ENCODE assay signal across 18 cellular contexts in genomic region chr21:21102874-21103273, GRCh38.
"Had no signal": no experiment of that assay in that cellular context is flagged by ENCODE, and none has a peak within 500 bp of the region (broad histone marks: within the 10 kb centered on the region; RNA-seq: fewer than 3 reads in every experiment).

No MANE protein-coding gene starts in this region.

- H3K9me3 ChIP-seq: gastrocnemius medialis, testis, tibial nerve, upper lobe of right lung, vagina had no signal

- DNase-seq: effector CD8-positive, alpha-beta T cell; gastrocnemius medialis; glutamatergic neuron; islet precursor cell; mammary epithelial cell; occipital lobe; posterior cingulate gyrus; stimulated activated CD4-positive, alpha-beta T cell treated with anti-CD3 and anti-CD28 coated beads, Interleukin-2, amount 100 ng/mL, for 48 hours; stimulated activated naive CD8-positive, alpha-beta T cell treated with anti-CD3 and anti-CD28 coated beads, Interleukin-15, Interleukin-2, amounts not matched to agents 100 U/mL and 50 U/mL, for 24 hours; testis; upper lobe of right lung had no signal

- H3K27ac Mint-ChIP-seq: natural killer cell treated with Interleukin-12 subunit alpha and Interleukin-12 subunit beta and Interleukin-15 and Interleukin-18, amount 100 ng/mL, for 72 hours had no signal

- H3K4me3 ChIP-seq: coronary artery, gastrocnemius medialis, smooth muscle cell, testis, tibial nerve, upper lobe of right lung, vagina had no signal

- H3K4me3 Mint-ChIP-seq: natural killer cell treated with Interleukin-12 subunit alpha and Interleukin-12 subunit beta and Interleukin-15 and Interleukin-18, amount 100 ng/mL, for 72 hours had no signal

- H3K36me3 ChIP-seq: gastrocnemius medialis, tibial nerve, upper lobe of right lung, vagina had no signal

- H3K36me3 Mint-ChIP-seq: natural killer cell treated with Interleukin-12 subunit alpha and Interleukin-12 subunit beta and Interleukin-15 and Interleukin-18, amount 100 ng/mL, for 72 hours had no signal

- ATAC-seq: esophagus mucosa; gastrocnemius medialis; left lobe of liver; natural killer cell treated with Interleukin-12 subunit alpha and Interleukin-12 subunit beta and Interleukin-15 and Interleukin-18, amount 100 ng/mL, for 72 hours; stimulated activated naive CD8-positive, alpha-beta T cell treated with anti-CD3 and anti-CD28 coated beads, Interleukin-15, Interleukin-2, amounts not matched to agents 100 U/mL and 50 U/mL, for 24 hours; upper lobe of right lung had no signal

- H3K4me1 ChIP-seq: gastrocnemius medialis, testis, upper lobe of right lung, vagina had no signal

- H3K27ac ChIP-seq: coronary artery, gastrocnemius medialis, testis, upper lobe of right lung, vagina had no signal

- H3K27me3 Mint-ChIP-seq: natural killer cell treated with Interleukin-12 subunit alpha and Interleukin-12 subunit beta and Interleukin-15 and Interleukin-18, amount 100 ng/mL, for 72 hours had no signal

- H3K27me3 ChIP-seq: gastrocnemius medialis, testis, tibial nerve, upper lobe of right lung, vagina had no signal
